In the genomic region with DNA sequence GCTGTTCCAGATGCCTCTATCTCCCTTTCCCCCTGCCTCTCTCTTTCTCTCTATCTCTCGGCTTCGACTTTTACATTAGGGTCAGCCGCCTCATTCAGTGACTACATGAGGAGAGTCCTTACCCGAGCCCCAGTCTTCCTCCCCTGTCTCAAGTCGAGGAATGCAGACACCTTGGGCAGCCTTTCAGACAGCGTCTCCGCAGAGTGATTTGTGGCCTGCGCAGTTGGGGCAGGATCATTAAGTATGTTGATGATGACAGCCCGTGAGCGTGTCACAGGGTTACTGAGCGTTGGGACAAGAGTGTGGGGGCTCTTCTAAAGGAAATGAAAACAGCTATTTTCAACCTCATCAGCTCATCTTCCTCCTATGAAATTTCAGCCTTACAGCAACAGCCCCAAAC, we compare ENCODE assay signal across 17 cellular contexts.
"Had no signal": no experiment of that assay in that cellular context is flagged by ENCODE, and none has a peak within 500 bp of the region (broad histone marks: within the 10 kb centered on the region; RNA-seq: fewer than 3 reads in every experiment).

No MANE protein-coding gene starts in this region.

- H3K27ac Mint-ChIP-seq: activated CD4-positive, alpha-beta T cell treated with anti-CD3 and anti-CD28 coated beads, Interleukin-2, amount 10 ng/mL, durations not matched to agents 7 days and 5 days; activated naive CD8-positive, alpha-beta T cell; stimulated activated naive B cell treated with anti-CD40 and anti-IgM and Interleukin-4, amounts not matched to agents 10 μg/mL and 1 μg/mL and 100 μg/mL, for 72 hours; T-helper 2 cell treated with Interferon-gamma antibody and Interleukin-4, amounts not matched to agents 5 μg/mL and 100 μg/mL, for 36 hours had no signal

- H3K79me2 ChIP-seq: parathyroid adenoma had no signal

- H3K27ac ChIP-seq: body of pancreas, colonic mucosa, parathyroid adenoma, transverse colon had no signal

- H3K9me3 ChIP-seq: body of pancreas, colonic mucosa, transverse colon had no signal

- H3K9ac ChIP-seq: parathyroid adenoma had no signal

- H3K4me3 ChIP-seq: body of pancreas, colonic mucosa, transverse colon had no signal

- H3K27me3 ChIP-seq: body of pancreas, colonic mucosa, transverse colon had no signal

- H3K4me3 Mint-ChIP-seq: activated CD4-positive, alpha-beta T cell treated with anti-CD3 and anti-CD28 coated beads, Interleukin-2, amount 10 ng/mL, durations not matched to agents 7 days and 5 days; activated naive CD8-positive, alpha-beta T cell; stimulated activated naive B cell treated with anti-CD40 and anti-IgM and Interleukin-4, amounts not matched to agents 10 μg/mL and 1 μg/mL and 100 μg/mL, for 72 hours; T-helper 2 cell treated with Interferon-gamma antibody and Interleukin-4, amounts not matched to agents 5 μg/mL and 100 μg/mL, for 36 hours had no signal

- H3K36me3 ChIP-seq: colonic mucosa, transverse colon had no signal

- H3K4me1 ChIP-seq: body of pancreas, colonic mucosa, parathyroid adenoma, transverse colon had no signal

- ATAC-seq: body of pancreas; stimulated activated naive B cell treated with anti-CD40 and anti-IgM and Interleukin-4, amounts not matched to agents 10 μg/mL and 1 μg/mL and 100 μg/mL, for 72 hours had no signal

- H3K9me3 Mint-ChIP-seq: stimulated activated naive B cell treated with anti-CD40 and anti-IgM and Interleukin-4, amounts not matched to agents 10 μg/mL and 1 μg/mL and 100 μg/mL, for 72 hours had no signal

- DNase-seq: activated CD4-positive, alpha-beta T cell treated with anti-CD3 and anti-CD28 coated beads, Interleukin-2, amount 10 ng/mL, durations not matched to agents 7 days and 5 days; activated CD4-positive, CD25-positive, alpha-beta regulatory T cell; activated CD8-positive, alpha-beta memory T cell treated with anti-CD3 and anti-CD28 coated beads, Interleukin-2, amount 50 U/mL, for 48 hours; activated gamma-delta T cell treated with Interleukin-2 at 50 U/mL for 16 hours; amniotic stem cell; body of pancreas; central memory CD4-positive, alpha-beta T cell; colonic mucosa; hippocampal formation; stimulated activated CD4-positive, alpha-beta T cell treated with anti-CD3 and anti-CD28 coated beads, Interleukin-4, amount 100 ng/mL, for 1 hour; stimulated activated naive B cell treated with anti-CD40 and anti-IgM and Interleukin-4, amounts not matched to agents 10 μg/mL and 1 μg/mL and 100 μg/mL, for 72 hours; substantia nigra; transverse colon had no signal

- H3K27me3 Mint-ChIP-seq: activated CD4-positive, alpha-beta T cell treated with anti-CD3 and anti-CD28 coated beads, Interleukin-2, amount 10 ng/mL, durations not matched to agents 7 days and 5 days; activated naive CD8-positive, alpha-beta T cell; stimulated activated naive B cell treated with anti-CD40 and anti-IgM and Interleukin-4, amounts not matched to agents 10 μg/mL and 1 μg/mL and 100 μg/mL, for 72 hours had no signal

- FAIRE-seq: endometrium had no signal

- H3K36me3 Mint-ChIP-seq: stimulated activated naive B cell treated with anti-CD40 and anti-IgM and Interleukin-4, amounts not matched to agents 10 μg/mL and 1 μg/mL and 100 μg/mL, for 72 hours had no signal
